Comparison of ENCODE assay signal across 1 cellular context in the genomic region with DNA sequence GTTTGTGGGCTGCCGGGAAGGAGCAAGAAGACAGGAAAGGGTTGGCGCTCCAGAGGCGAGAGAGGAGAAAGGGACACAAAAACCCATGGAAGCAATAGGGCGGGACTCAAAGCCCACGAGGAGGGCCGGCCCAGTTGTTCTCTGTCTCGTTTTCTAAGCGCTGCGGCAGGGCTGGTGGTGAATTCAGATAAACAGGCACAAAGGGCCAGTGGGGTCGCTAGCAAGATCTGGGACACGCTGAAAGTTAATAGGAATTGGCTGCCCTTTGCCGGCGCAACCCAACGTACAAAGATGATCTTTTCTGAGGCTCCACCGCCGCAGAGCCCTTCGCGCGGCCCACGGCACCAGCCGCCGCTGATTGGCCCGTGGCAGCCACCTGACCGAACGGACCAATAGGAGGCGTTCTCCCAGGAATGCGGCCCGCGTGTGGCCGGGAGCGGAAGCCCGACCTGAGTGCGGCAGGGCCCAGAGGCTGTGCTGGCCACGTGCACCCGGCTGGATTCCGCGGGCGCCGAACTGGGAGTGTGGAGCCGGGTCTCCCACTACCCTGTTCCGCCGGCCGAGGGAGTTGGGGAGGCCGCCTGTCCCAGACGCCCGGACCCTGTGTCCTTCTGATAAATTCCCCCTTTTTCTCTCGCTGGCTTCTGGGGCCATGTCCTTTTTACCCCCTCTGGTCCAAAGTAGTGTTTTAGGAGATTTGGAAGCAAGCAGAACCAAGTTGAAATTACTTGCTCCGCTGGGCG.
TF ChIP-seq lines count a peak whose summit lies in the region.

No MANE protein-coding gene starts in this region.

TF ChIP-seq in K562, 482 proteins besides CTCF, POLR2A, EP300 and RAD21 (continued from another document and continues in another):
- TF ChIP-seq, protein P1, sequence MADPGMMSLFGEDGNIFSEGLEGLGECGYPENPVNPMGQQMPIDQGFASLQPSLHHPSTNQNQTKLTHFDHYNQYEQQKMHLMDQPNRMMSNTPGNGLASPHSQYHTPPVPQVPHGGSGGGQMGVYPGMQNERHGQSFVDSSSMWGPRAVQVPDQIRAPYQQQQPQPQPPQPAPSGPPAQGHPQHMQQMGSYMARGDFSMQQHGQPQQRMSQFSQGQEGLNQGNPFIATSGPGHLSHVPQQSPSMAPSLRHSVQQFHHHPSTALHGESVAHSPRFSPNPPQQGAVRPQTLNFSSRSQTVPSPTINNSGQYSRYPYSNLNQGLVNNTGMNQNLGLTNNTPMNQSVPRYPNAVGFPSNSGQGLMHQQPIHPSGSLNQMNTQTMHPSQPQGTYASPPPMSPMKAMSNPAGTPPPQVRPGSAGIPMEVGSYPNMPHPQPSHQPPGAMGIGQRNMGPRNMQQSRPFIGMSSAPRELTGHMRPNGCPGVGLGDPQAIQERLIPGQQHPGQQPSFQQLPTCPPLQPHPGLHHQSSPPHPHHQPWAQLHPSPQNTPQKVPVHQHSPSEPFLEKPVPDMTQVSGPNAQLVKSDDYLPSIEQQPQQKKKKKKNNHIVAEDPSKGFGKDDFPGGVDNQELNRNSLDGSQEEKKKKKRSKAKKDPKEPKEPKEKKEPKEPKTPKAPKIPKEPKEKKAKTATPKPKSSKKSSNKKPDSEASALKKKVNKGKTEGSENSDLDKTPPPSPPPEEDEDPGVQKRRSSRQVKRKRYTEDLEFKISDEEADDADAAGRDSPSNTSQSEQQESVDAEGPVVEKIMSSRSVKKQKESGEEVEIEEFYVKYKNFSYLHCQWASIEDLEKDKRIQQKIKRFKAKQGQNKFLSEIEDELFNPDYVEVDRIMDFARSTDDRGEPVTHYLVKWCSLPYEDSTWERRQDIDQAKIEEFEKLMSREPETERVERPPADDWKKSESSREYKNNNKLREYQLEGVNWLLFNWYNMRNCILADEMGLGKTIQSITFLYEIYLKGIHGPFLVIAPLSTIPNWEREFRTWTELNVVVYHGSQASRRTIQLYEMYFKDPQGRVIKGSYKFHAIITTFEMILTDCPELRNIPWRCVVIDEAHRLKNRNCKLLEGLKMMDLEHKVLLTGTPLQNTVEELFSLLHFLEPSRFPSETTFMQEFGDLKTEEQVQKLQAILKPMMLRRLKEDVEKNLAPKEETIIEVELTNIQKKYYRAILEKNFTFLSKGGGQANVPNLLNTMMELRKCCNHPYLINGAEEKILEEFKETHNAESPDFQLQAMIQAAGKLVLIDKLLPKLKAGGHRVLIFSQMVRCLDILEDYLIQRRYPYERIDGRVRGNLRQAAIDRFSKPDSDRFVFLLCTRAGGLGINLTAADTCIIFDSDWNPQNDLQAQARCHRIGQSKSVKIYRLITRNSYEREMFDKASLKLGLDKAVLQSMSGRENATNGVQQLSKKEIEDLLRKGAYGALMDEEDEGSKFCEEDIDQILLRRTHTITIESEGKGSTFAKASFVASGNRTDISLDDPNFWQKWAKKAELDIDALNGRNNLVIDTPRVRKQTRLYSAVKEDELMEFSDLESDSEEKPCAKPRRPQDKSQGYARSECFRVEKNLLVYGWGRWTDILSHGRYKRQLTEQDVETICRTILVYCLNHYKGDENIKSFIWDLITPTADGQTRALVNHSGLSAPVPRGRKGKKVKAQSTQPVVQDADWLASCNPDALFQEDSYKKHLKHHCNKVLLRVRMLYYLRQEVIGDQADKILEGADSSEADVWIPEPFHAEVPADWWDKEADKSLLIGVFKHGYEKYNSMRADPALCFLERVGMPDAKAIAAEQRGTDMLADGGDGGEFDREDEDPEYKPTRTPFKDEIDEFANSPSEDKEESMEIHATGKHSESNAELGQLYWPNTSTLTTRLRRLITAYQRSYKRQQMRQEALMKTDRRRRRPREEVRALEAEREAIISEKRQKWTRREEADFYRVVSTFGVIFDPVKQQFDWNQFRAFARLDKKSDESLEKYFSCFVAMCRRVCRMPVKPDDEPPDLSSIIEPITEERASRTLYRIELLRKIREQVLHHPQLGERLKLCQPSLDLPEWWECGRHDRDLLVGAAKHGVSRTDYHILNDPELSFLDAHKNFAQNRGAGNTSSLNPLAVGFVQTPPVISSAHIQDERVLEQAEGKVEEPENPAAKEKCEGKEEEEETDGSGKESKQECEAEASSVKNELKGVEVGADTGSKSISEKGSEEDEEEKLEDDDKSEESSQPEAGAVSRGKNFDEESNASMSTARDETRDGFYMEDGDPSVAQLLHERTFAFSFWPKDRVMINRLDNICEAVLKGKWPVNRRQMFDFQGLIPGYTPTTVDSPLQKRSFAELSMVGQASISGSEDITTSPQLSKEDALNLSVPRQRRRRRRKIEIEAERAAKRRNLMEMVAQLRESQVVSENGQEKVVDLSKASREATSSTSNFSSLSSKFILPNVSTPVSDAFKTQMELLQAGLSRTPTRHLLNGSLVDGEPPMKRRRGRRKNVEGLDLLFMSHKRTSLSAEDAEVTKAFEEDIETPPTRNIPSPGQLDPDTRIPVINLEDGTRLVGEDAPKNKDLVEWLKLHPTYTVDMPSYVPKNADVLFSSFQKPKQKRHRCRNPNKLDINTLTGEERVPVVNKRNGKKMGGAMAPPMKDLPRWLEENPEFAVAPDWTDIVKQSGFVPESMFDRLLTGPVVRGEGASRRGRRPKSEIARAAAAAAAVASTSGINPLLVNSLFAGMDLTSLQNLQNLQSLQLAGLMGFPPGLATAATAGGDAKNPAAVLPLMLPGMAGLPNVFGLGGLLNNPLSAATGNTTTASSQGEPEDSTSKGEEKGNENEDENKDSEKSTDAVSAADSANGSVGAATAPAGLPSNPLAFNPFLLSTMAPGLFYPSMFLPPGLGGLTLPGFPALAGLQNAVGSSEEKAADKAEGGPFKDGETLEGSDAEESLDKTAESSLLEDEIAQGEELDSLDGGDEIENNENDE (IDR thresholded peaks at IDR 0.05; ENCODE audit: low read depth, low read length), result no peak
- TF ChIP-seq ZC3H8 (IDR thresholded peaks at IDR 0.05) (no peak), GABPB1 (CRISPR knock-in tag; IDR thresholded peaks at IDR 0.05) (peak; percentile 92), RBBP5 (IDR thresholded peaks at IDR 0.05; ENCODE audit: borderline replicate concordance, insufficient read depth, low read length, poor library complexity, severe bottlenecking) (peak; percentile 54), ATF7 (IDR thresholded peaks at IDR 0.05) (no peak; the same call in 1 of the 2 replicates), ZNF830 (CRISPR knock-in tag; IDR thresholded peaks at IDR 0.05) (no peak), ZNF143 (CRISPR knock-in tag; IDR thresholded peaks at IDR 0.05) (peak; percentile 65), MAFK (IDR thresholded peaks at IDR 0.05; ENCODE audit: low read length) (no peak), CSDE1 (IDR thresholded peaks at IDR 0.05) (no peak), NELFE (IDR thresholded peaks at IDR 0.05; ENCODE audit: insufficient read depth, insufficient read length) (no peak), CBX2 (IDR thresholded peaks at IDR 0.05; ENCODE audit: insufficient read depth, low read length, poor library complexity, severe bottlenecking) (no peak), NR4A1 (CRISPR knock-in tag; IDR thresholded peaks at IDR 0.05) (peak; percentile 84), NR4A1 (tag; IDR thresholded peaks at IDR 0.05) (peak; percentile 68; the same call in 1 of the 2 replicates), BCOR (IDR thresholded peaks at IDR 0.05) (no peak), HDAC8 (tag; IDR thresholded peaks at IDR 0.05) (peak; percentile 57; the same call in 1 of the 2 replicates), MECOM (CRISPR knock-in tag; IDR thresholded peaks at IDR 0.05) (peak; percentile 50; the same call in 1 of the 2 replicates), ZNF239 (CRISPR knock-in tag; IDR thresholded peaks at IDR 0.05) (no peak), ZC3H11A (IDR thresholded peaks at IDR 0.05; ENCODE audit: low read depth, low read length) (no peak), RBM22 (IDR thresholded peaks at IDR 0.05; ENCODE audit: low read depth, low read length, poor library complexity, severe bottlenecking) (no peak), MCM2 (IDR thresholded peaks at IDR 0.05; ENCODE audit: low read depth) (no peak), KLF16 (IDR thresholded peaks at IDR 0.05) (no peak), ZZZ3 (IDR thresholded peaks at IDR 0.05) (no peak), SMARCE1 (IDR thresholded peaks at IDR 0.05) (no peak)
- TF ChIP-seq, protein P2, sequence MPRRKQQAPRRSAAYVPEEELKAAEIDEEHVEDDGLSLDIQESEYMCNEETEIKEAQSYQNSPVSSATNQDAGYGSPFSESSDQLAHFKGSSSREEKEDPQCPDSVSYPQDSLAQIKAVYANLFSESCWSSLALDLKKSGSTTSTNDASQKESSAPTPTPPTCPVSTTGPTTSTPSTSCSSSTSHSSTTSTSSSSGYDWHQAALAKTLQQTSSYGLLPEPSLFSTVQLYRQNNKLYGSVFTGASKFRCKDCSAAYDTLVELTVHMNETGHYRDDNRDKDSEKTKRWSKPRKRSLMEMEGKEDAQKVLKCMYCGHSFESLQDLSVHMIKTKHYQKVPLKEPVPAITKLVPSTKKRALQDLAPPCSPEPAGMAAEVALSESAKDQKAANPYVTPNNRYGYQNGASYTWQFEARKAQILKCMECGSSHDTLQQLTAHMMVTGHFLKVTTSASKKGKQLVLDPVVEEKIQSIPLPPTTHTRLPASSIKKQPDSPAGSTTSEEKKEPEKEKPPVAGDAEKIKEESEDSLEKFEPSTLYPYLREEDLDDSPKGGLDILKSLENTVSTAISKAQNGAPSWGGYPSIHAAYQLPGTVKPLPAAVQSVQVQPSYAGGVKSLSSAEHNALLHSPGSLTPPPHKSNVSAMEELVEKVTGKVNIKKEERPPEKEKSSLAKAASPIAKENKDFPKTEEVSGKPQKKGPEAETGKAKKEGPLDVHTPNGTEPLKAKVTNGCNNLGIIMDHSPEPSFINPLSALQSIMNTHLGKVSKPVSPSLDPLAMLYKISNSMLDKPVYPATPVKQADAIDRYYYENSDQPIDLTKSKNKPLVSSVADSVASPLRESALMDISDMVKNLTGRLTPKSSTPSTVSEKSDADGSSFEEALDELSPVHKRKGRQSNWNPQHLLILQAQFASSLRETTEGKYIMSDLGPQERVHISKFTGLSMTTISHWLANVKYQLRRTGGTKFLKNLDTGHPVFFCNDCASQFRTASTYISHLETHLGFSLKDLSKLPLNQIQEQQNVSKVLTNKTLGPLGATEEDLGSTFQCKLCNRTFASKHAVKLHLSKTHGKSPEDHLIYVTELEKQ (CRISPR knock-in tag; IDR thresholded peaks at IDR 0.05), result peak; percentile 64
- TF ChIP-seq, protein P3, sequence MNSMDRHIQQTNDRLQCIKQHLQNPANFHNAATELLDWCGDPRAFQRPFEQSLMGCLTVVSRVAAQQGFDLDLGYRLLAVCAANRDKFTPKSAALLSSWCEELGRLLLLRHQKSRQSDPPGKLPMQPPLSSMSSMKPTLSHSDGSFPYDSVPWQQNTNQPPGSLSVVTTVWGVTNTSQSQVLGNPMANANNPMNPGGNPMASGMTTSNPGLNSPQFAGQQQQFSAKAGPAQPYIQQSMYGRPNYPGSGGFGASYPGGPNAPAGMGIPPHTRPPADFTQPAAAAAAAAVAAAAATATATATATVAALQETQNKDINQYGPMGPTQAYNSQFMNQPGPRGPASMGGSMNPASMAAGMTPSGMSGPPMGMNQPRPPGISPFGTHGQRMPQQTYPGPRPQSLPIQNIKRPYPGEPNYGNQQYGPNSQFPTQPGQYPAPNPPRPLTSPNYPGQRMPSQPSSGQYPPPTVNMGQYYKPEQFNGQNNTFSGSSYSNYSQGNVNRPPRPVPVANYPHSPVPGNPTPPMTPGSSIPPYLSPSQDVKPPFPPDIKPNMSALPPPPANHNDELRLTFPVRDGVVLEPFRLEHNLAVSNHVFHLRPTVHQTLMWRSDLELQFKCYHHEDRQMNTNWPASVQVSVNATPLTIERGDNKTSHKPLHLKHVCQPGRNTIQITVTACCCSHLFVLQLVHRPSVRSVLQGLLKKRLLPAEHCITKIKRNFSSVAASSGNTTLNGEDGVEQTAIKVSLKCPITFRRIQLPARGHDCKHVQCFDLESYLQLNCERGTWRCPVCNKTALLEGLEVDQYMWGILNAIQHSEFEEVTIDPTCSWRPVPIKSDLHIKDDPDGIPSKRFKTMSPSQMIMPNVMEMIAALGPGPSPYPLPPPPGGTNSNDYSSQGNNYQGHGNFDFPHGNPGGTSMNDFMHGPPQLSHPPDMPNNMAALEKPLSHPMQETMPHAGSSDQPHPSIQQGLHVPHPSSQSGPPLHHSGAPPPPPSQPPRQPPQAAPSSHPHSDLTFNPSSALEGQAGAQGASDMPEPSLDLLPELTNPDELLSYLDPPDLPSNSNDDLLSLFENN (IDR thresholded peaks at IDR 0.05; ENCODE audit: low read depth in 2 of 2, low read length in 2 of 2), result no peak
- TF ChIP-seq, protein P4, sequence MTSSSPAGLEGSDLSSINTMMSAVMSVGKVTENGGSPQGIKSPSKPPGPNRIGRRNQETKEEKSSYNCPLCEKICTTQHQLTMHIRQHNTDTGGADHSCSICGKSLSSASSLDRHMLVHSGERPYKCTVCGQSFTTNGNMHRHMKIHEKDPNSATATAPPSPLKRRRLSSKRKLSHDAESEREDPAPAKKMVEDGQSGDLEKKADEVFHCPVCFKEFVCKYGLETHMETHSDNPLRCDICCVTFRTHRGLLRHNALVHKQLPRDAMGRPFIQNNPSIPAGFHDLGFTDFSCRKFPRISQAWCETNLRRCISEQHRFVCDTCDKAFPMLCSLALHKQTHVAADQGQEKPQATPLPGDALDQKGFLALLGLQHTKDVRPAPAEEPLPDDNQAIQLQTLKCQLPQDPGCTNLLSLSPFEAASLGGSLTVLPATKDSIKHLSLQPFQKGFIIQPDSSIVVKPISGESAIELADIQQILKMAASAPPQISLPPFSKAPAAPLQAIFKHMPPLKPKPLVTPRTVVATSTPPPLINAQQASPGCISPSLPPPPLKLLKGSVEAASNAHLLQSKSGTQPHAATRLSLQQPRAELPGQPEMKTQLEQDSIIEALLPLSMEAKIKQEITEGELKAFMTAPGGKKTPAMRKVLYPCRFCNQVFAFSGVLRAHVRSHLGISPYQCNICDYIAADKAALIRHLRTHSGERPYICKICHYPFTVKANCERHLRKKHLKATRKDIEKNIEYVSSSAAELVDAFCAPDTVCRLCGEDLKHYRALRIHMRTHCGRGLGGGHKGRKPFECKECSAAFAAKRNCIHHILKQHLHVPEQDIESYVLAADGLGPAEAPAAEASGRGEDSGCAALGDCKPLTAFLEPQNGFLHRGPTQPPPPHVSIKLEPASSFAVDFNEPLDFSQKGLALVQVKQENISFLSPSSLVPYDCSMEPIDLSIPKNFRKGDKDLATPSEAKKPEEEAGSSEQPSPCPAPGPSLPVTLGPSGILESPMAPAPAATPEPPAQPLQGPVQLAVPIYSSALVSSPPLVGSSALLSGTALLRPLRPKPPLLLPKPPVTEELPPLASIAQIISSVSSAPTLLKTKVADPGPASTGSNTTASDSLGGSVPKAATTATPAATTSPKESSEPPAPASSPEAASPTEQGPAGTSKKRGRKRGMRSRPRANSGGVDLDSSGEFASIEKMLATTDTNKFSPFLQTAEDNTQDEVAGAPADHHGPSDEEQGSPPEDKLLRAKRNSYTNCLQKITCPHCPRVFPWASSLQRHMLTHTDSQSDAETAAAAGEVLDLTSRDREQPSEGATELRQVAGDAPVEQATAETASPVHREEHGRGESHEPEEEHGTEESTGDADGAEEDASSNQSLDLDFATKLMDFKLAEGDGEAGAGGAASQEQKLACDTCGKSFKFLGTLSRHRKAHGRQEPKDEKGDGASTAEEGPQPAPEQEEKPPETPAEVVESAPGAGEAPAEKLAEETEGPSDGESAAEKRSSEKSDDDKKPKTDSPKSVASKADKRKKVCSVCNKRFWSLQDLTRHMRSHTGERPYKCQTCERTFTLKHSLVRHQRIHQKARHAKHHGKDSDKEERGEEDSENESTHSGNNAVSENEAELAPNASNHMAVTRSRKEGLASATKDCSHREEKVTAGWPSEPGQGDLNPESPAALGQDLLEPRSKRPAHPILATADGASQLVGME (CRISPR knock-in tag; IDR thresholded peaks at IDR 0.05), result no peak
- TF ChIP-seq, protein P5, sequence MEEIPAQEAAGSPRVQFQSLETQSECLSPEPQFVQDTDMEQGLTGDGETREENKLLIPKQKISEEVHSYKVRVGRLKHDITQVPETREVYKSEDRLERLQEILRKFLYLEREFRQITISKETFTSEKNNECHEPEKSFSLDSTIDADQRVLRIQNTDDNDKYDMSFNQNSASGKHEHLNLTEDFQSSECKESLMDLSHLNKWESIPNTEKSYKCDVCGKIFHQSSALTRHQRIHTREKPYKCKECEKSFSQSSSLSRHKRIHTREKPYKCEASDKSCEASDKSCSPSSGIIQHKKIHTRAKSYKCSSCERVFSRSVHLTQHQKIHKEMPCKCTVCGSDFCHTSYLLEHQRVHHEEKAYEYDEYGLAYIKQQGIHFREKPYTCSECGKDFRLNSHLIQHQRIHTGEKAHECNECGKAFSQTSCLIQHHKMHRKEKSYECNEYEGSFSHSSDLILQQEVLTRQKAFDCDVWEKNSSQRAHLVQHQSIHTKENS (CRISPR knock-in tag; IDR thresholded peaks at IDR 0.05), result no peak
